1 cellular context compared by ENCODE assay signal in the genomic region with DNA sequence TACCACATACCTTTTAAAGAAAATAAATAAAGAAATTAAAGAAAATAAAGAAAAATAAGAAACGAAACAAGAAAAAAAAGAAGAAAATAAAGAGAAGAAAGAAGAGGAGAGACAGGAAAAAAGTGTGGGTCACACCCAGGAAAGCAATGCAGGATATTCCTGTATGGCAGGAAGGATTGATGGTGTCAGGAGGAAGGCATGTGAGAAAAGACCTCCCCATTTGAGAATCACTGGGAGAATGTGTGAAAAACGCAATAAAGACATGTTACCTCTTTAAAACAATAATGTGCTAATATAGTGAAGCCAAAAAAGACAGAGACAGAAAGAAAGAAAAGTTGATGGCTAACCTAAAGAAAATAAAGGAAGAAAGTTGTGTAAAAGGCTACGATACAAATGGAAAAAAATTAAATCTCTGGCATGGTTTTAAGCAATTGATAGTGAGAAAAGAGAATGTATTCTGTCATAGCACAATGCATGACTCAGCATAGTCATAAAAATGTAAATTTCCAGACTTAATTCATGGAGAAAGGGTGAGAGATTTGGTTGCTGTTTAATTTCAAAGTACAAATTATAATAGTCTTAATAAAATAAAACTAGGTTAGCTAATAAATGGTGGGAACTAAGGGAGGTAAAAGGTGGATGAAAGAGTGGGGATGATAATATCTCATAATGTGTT.
TF ChIP-seq lines count a peak whose summit lies in the region.

No MANE protein-coding gene starts in this region.

TF ChIP-seq in HepG2, 621 proteins besides CTCF, POLR2A, EP300 and RAD21:
- TF ChIP-seq ZNF3 (CRISPR knock-in tag; IDR thresholded peaks at IDR 0.05) (no peak), MED13 (CRISPR knock-in tag; IDR thresholded peaks at IDR 0.05) (no peak), NFE2 (CRISPR knock-in tag; IDR thresholded peaks at IDR 0.05) (no peak), MIER3 (CRISPR knock-in tag; IDR thresholded peaks at IDR 0.05; ENCODE audit: borderline replicate concordance) (no peak), TARDBP (CRISPR knock-in tag; IDR thresholded peaks at IDR 0.05) (no peak), AGO2 (optimal IDR thresholded peaks at IDR 0.05; ENCODE audit: low read depth, low read length) (no peak), KDM5B (CRISPR knock-in tag; IDR thresholded peaks at IDR 0.05; ENCODE audit: borderline replicate concordance) (no peak), EEA1 (CRISPR knock-in tag; IDR thresholded peaks at IDR 0.05; ENCODE audit: borderline replicate concordance) (no peak), GTF2F1 (IDR thresholded peaks at IDR 0.05; ENCODE audit: low read length) (no peak), ZFAT (CRISPR knock-in tag; conservative IDR thresholded peaks at IDR 0.05) (no peak), NFE2L2 (IDR thresholded peaks at IDR 0.05; ENCODE audit: low read length) (peak; percentile 79), MTA3 (CRISPR knock-in tag; IDR thresholded peaks at IDR 0.05) (no peak), KLF6 (CRISPR knock-in tag; IDR thresholded peaks at IDR 0.05) (no peak), SMARCC2 (IDR thresholded peaks at IDR 0.05) (no peak), ZNF878 (CRISPR knock-in tag; IDR thresholded peaks at IDR 0.05) (no peak), FOXA1 (IDR thresholded peaks at IDR 0.05) (0 out of 2 replicates have a peak, but pooled peaks have one; percentile 9), FOXA1 (CRISPR knock-in tag; IDR thresholded peaks at IDR 0.05) (no peak), FIP1L1 (IDR thresholded peaks at IDR 0.05; ENCODE audit: borderline replicate concordance, insufficient read depth, low read depth, low read length) (no peak), MAFK (conservative IDR thresholded peaks at IDR 0.05 in 1 of 2, IDR thresholded peaks at IDR 0.05 in 1 of 2; ENCODE audit: low read length in 2 of 2) (peak; percentile 33 to 42; a peak in 3 of 4 replicates), FOXK2 (IDR thresholded peaks at IDR 0.05) (no peak), ZNF605 (CRISPR knock-in tag; IDR thresholded peaks at IDR 0.05) (no peak), CBX2 (IDR thresholded peaks at IDR 0.05; ENCODE audit: low read depth, low read length) (no peak), CBX2 (CRISPR knock-in tag; IDR thresholded peaks at IDR 0.05; ENCODE audit: low read depth) (no peak), ZBTB44 (CRISPR knock-in tag; IDR thresholded peaks at IDR 0.05) (no peak), NR1H2 (CRISPR knock-in tag; IDR thresholded peaks at IDR 0.05; ENCODE audit: borderline replicate concordance, low read depth) (no peak), SP2 (CRISPR knock-in tag; IDR thresholded peaks at IDR 0.05) (no peak), SMAD9 (CRISPR knock-in tag; IDR thresholded peaks at IDR 0.05) (no peak), REL (CRISPR knock-in tag; conservative IDR thresholded peaks at IDR 0.05) (no peak), DMAP1 (CRISPR knock-in tag; IDR thresholded peaks at IDR 0.05) (no peak), ATF7 (IDR thresholded peaks at IDR 0.05) (0 out of 2 replicates have a peak, but pooled peaks have one; percentile 2), ATF7 (CRISPR knock-in tag; IDR thresholded peaks at IDR 0.05) (no peak), CREB1 (IDR thresholded peaks at IDR 0.05) (peak; percentile 20), CREB1 (CRISPR knock-in tag; IDR thresholded peaks at IDR 0.05) (no peak), TRIM22 (IDR thresholded peaks at IDR 0.05) (no peak), ZNF737 (CRISPR knock-in tag; IDR thresholded peaks at IDR 0.05; ENCODE audit: borderline replicate concordance) (no peak)
- TF ChIP-seq, protein P1, sequence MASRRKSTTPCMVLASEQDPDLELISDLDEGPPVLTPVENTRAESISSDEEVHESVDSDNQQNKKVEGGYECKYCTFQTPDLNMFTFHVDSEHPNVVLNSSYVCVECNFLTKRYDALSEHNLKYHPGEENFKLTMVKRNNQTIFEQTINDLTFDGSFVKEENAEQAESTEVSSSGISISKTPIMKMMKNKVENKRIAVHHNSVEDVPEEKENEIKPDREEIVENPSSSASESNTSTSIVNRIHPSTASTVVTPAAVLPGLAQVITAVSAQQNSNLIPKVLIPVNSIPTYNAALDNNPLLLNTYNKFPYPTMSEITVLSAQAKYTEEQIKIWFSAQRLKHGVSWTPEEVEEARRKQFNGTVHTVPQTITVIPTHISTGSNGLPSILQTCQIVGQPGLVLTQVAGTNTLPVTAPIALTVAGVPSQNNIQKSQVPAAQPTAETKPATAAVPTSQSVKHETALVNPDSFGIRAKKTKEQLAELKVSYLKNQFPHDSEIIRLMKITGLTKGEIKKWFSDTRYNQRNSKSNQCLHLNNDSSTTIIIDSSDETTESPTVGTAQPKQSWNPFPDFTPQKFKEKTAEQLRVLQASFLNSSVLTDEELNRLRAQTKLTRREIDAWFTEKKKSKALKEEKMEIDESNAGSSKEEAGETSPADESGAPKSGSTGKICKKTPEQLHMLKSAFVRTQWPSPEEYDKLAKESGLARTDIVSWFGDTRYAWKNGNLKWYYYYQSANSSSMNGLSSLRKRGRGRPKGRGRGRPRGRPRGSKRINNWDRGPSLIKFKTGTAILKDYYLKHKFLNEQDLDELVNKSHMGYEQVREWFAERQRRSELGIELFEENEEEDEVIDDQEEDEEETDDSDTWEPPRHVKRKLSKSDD (CRISPR knock-in tag; IDR thresholded peaks at IDR 0.05; ENCODE audit: low read depth) = no peak
- TF ChIP-seq, protein P2, sequence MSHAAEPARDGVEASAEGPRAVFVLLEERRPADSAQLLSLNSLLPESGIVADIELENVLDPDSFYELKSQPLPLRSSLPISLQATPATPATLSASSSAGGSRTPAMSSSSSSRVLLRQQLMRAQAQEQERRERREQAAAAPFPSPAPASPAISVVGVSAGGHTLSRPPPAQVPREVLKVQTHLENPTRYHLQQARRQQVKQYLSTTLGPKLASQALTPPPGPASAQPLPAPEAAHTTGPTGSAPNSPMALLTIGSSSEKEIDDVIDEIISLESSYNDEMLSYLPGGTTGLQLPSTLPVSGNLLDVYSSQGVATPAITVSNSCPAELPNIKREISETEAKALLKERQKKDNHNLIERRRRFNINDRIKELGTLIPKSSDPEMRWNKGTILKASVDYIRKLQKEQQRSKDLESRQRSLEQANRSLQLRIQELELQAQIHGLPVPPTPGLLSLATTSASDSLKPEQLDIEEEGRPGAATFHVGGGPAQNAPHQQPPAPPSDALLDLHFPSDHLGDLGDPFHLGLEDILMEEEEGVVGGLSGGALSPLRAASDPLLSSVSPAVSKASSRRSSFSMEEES (CRISPR knock-in tag; IDR thresholded peaks at IDR 0.05) = no peak
- TF ChIP-seq, protein P3, sequence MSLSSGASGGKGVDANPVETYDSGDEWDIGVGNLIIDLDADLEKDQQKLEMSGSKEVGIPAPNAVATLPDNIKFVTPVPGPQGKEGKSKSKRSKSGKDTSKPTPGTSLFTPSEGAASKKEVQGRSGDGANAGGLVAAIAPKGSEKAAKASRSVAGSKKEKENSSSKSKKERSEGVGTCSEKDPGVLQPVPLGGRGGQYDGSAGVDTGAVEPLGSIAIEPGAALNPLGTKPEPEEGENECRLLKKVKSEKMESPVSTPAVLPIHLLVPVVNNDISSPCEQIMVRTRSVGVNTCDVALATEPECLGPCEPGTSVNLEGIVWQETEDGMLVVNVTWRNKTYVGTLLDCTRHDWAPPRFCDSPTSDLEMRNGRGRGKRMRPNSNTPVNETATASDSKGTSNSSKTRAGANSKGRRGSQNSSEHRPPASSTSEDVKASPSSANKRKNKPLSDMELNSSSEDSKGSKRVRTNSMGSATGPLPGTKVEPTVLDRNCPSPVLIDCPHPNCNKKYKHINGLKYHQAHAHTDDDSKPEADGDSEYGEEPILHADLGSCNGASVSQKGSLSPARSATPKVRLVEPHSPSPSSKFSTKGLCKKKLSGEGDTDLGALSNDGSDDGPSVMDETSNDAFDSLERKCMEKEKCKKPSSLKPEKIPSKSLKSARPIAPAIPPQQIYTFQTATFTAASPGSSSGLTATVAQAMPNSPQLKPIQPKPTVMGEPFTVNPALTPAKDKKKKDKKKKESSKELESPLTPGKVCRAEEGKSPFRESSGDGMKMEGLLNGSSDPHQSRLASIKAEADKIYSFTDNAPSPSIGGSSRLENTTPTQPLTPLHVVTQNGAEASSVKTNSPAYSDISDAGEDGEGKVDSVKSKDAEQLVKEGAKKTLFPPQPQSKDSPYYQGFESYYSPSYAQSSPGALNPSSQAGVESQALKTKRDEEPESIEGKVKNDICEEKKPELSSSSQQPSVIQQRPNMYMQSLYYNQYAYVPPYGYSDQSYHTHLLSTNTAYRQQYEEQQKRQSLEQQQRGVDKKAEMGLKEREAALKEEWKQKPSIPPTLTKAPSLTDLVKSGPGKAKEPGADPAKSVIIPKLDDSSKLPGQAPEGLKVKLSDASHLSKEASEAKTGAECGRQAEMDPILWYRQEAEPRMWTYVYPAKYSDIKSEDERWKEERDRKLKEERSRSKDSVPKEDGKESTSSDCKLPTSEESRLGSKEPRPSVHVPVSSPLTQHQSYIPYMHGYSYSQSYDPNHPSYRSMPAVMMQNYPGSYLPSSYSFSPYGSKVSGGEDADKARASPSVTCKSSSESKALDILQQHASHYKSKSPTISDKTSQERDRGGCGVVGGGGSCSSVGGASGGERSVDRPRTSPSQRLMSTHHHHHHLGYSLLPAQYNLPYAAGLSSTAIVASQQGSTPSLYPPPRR (CRISPR knock-in tag; IDR thresholded peaks at IDR 0.05; ENCODE audit: borderline replicate concordance) = no peak
